32 cellular contexts compared by ENCODE assay signal in genomic region chr5:34059997-34060396, GRCh38.
"Had no signal": no experiment of that assay in that cellular context is flagged by ENCODE, and none has a peak within 500 bp of the region (broad histone marks: within the 10 kb centered on the region; RNA-seq: fewer than 3 reads in every experiment).

No MANE protein-coding gene starts in this region.

- ATAC-seq: activated CD4-positive, alpha-beta T cell treated with anti-CD3 and anti-CD28 coated beads for 36 hours; activated CD8-positive, alpha-beta T cell treated with anti-CD3 and anti-CD28 coated beads for 36 hours; activated naive CD8-positive, alpha-beta T cell treated with anti-CD3 and anti-CD28 coated beads, Interleukin-2, amount 50 U/mL, for 24 hours; activated T-cell treated with anti-CD3 and anti-CD28 coated beads, Interleukin-2, amount 50 U/mL, for 4 hours; activated T-helper 17 cell treated with anti-CD3 and anti-CD28 coated beads, Interleukin-2, amount 50 U/mL, for 72 hours; gastroesophageal sphincter; heart right ventricle had no signal

- H3K27ac ChIP-seq: adrenal gland, ascending aorta, breast epithelium, coronary artery, dorsolateral prefrontal cortex, esophagus squamous epithelium, gastroesophageal sphincter, heart right ventricle, hepatocyte had no signal

- H3K4me2 ChIP-seq: hepatocyte had no signal

- H3K9me3 Mint-ChIP-seq: activated CD8-positive, alpha-beta T cell treated with anti-CD3 and anti-CD28 coated beads for 36 hours; activated naive CD8-positive, alpha-beta T cell treated with anti-CD3 and anti-CD28 coated beads for 36 hours; activated naive CD8-positive, alpha-beta T cell treated with anti-CD3 and anti-CD28 coated beads, Interleukin-2, amount 50 U/mL, for 24 hours; central memory CD8-positive, alpha-beta T cell; dendritic cell treated with granulocyte-macrophage colony-stimulating factor and Interleukin-4, amounts not matched to agents 40 ng/mL and 50 ng/mL, for 4 days had no signal

- H3K4me3 Mint-ChIP-seq: activated CD4-positive, alpha-beta T cell treated with anti-CD3 and anti-CD28 coated beads for 36 hours; activated CD8-positive, alpha-beta T cell treated with anti-CD3 and anti-CD28 coated beads for 36 hours; activated naive CD8-positive, alpha-beta T cell treated with anti-CD3 and anti-CD28 coated beads for 36 hours; activated naive CD8-positive, alpha-beta T cell treated with anti-CD3 and anti-CD28 coated beads, Interleukin-2, amount 50 U/mL, for 24 hours; activated T-cell treated with anti-CD3 and anti-CD28 coated beads, Interleukin-2, amount 50 U/mL, for 4 hours; activated T-helper 17 cell treated with anti-CD3 and anti-CD28 coated beads, Interleukin-2, amount 50 U/mL, for 72 hours; brain; central memory CD8-positive, alpha-beta T cell; dendritic cell treated with granulocyte-macrophage colony-stimulating factor and Interleukin-4, amounts not matched to agents 40 ng/mL and 50 ng/mL, for 4 days; endodermal cell had no signal

- H3K36me3 ChIP-seq: adrenal gland, ascending aorta, breast epithelium had no signal

- H3K4me1 Mint-ChIP-seq: activated naive CD8-positive, alpha-beta T cell treated with anti-CD3 and anti-CD28 coated beads for 36 hours; activated T-helper 17 cell treated with anti-CD3 and anti-CD28 coated beads, Interleukin-2, amount 50 U/mL, for 72 hours; central memory CD8-positive, alpha-beta T cell; endodermal cell had no signal

- H3K27ac Mint-ChIP-seq: activated CD4-positive, alpha-beta T cell treated with anti-CD3 and anti-CD28 coated beads for 36 hours; activated CD8-positive, alpha-beta T cell treated with anti-CD3 and anti-CD28 coated beads for 36 hours; activated naive CD8-positive, alpha-beta T cell treated with anti-CD3 and anti-CD28 coated beads for 36 hours; activated naive CD8-positive, alpha-beta T cell treated with anti-CD3 and anti-CD28 coated beads, Interleukin-2, amount 50 U/mL, for 24 hours; activated T-helper 17 cell treated with anti-CD3 and anti-CD28 coated beads, Interleukin-2, amount 50 U/mL, for 72 hours; dendritic cell treated with granulocyte-macrophage colony-stimulating factor and Interleukin-4, amounts not matched to agents 40 ng/mL and 50 ng/mL, for 4 days; endodermal cell had no signal

- H3K27me3 ChIP-seq: adrenal gland, ascending aorta, breast epithelium, dorsolateral prefrontal cortex, esophagus squamous epithelium, gastroesophageal sphincter, heart right ventricle, hepatocyte had no signal

- H3K79me2 ChIP-seq: hepatocyte had no signal

- H2AFZ ChIP-seq: hepatocyte had no signal

- H3K4me1 ChIP-seq: adrenal gland, ascending aorta, breast epithelium, gastroesophageal sphincter, heart right ventricle had no signal

- H3K9me3 ChIP-seq: adrenal gland, ascending aorta, breast epithelium, esophagus squamous epithelium, gastroesophageal sphincter, heart right ventricle had no signal

- DNase-seq: activated CD4-positive, alpha-beta T cell treated with anti-CD3 and anti-CD28 coated beads for 36 hours; activated CD4-positive, alpha-beta T cell treated with anti-CD3 and anti-CD28 coated beads, Interleukin-2, amount 50 U/mL, for 1 hour; activated CD4-positive, alpha-beta T cell treated with anti-CD3 and anti-CD28 coated beads, Interleukin-2, amount 50 U/mL, for 48 hours; activated CD4-positive, CD25-positive, alpha-beta regulatory T cell; activated CD4-positive, CD25-positive, alpha-beta regulatory T cell treated with anti-CD3 and anti-CD28 coated beads, Interleukin-2, amount 50 U/mL, for 72 hours; activated CD8-positive, alpha-beta memory T cell treated with anti-CD3 and anti-CD28 coated beads for 24 hours; activated CD8-positive, alpha-beta T cell treated with anti-CD3 and anti-CD28 coated beads for 36 hours; activated effector memory CD4-positive, alpha-beta T cell treated with Interleukin-2 at 50 U/mL for 16 hours; activated gamma-delta T cell treated with Interleukin-2 at 50 U/mL for 16 hours; activated naive CD4-positive, alpha-beta T cell treated with anti-CD3 and anti-CD28 coated beads, Interleukin-2, amount 50 U/mL, for 16 hours; activated naive CD4-positive, alpha-beta T cell treated with Interleukin-2 at 50 U/mL for 16 hours; activated naive CD8-positive, alpha-beta T cell treated with anti-CD3 and anti-CD28 coated beads for 36 hours; activated naive CD8-positive, alpha-beta T cell treated with anti-CD3 and anti-CD28 coated beads, Interleukin-2, amount 50 U/mL, for 24 hours; activated T-cell treated with anti-CD3 and anti-CD28 coated beads, Interleukin-2, amount 50 U/mL, for 4 hours; adrenal gland; dorsolateral prefrontal cortex; effector memory CD4-positive, alpha-beta T cell; endodermal cell; erythroblast; esophagus squamous epithelium; foreskin melanocyte; heart right ventricle; T-helper 2 cell had no signal

- H3K27me3 Mint-ChIP-seq: activated CD4-positive, alpha-beta T cell treated with anti-CD3 and anti-CD28 coated beads for 36 hours; activated CD8-positive, alpha-beta T cell treated with anti-CD3 and anti-CD28 coated beads for 36 hours; activated naive CD8-positive, alpha-beta T cell treated with anti-CD3 and anti-CD28 coated beads for 36 hours; activated naive CD8-positive, alpha-beta T cell treated with anti-CD3 and anti-CD28 coated beads, Interleukin-2, amount 50 U/mL, for 24 hours; activated T-helper 17 cell treated with anti-CD3 and anti-CD28 coated beads, Interleukin-2, amount 50 U/mL, for 72 hours; brain; central memory CD8-positive, alpha-beta T cell; dendritic cell treated with granulocyte-macrophage colony-stimulating factor and Interleukin-4, amounts not matched to agents 40 ng/mL and 50 ng/mL, for 4 days had no signal

- H3K4me3 ChIP-seq: adrenal gland, ascending aorta, breast epithelium, coronary artery, dorsolateral prefrontal cortex, esophagus squamous epithelium, gastroesophageal sphincter, heart right ventricle, hepatocyte had no signal
